ENCODE assay signal across 1 cellular context in genomic region chr3:179091113-179091512, GRCh38.
TF ChIP-seq lines count a peak whose summit lies in the region.

No MANE protein-coding gene starts in this region.

TF ChIP-seq in WTC11, 78 proteins besides CTCF, POLR2A, EP300 and RAD21 (continued from another document):
- no peak for TF ChIP-seq AR (CRISPR knock-in tag; IDR thresholded peaks at IDR 0.05)
- TF ChIP-seq MLX (CRISPR knock-in tag; IDR thresholded peaks at IDR 0.05) = no peak
- no peak for TF ChIP-seq GTF2I (CRISPR knock-in tag; conservative IDR thresholded peaks at IDR 0.05)
- no peak for TF ChIP-seq ATF2 (CRISPR knock-in tag; IDR thresholded peaks at IDR 0.05; ENCODE audit: borderline replicate concordance, low read depth)
TF ChIP-seq in WTC11: peak in this region for 0.
